Comparison of ENCODE assay signal across 12 cellular contexts in the genomic region with DNA sequence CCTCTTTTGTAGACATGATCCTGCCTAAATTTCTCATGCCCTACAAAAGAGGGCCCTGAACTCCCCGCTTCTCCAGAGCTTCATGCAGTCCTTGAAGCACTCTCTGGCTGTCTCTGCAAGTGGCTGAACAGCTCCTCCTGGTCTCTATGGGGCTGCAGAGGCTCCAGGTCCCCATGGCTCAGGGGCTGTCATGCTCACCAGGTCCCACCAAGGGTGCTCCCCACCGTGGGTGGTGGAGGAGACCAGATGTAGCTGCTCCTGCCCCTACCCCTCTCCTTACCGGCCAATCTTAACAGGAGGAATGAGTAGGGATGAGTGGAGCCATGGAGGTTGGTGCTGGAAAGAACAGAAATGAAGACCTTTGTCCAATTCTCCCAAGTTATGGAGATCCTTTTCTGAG. TPM values are rescaled to one million over a fixed set of nuclear protein-coding genes. Genes with fewer than 3 reads are reported as not detected.
"Had no signal": no experiment of that assay in that cellular context is flagged by ENCODE, and none has a peak within 500 bp of the region (broad histone marks: within the 10 kb centered on the region; RNA-seq: fewer than 3 reads in every experiment).

No MANE protein-coding gene starts in this region.

RNA-seq across cellular contexts. Expression of a gene that starts 10.2 kb away (rescaled TPM):
- total RNA-seq: kidney epithelial cell; myocyte; naive thymus-derived CD8-positive, alpha-beta T cell; neural crest cell; progenitor cell of endocrine pancreas; right lobe of liver; skeletal muscle tissue had no signal
- polyA plus RNA-seq: immature natural killer cell; naive thymus-derived CD8-positive, alpha-beta T cell had no signal

RNA-seq across cellular contexts. Expression of a gene that starts 14.8 kb away (rescaled TPM):
- total RNA-seq: kidney epithelial cell; naive thymus-derived CD8-positive, alpha-beta T cell; neural crest cell; progenitor cell of endocrine pancreas; renal cortical epithelial cell; right lobe of liver; smooth muscle cell; temporal lobe had no signal
- polyA plus RNA-seq: immature natural killer cell; naive thymus-derived CD8-positive, alpha-beta T cell; smooth muscle cell had no signal

RNA-seq across cellular contexts. Expression of a gene that starts 29.1 kb away (rescaled TPM):
- total RNA-seq: naive thymus-derived CD8-positive, alpha-beta T cell; progenitor cell of endocrine pancreas; skeletal muscle tissue had no signal

RNA-seq across cellular contexts. Expression of a gene that starts 51.1 kb away (rescaled TPM):
- total RNA-seq: mucosa of descending colon, skeletal muscle tissue had no signal
- polyA plus RNA-seq: immature natural killer cell; naive thymus-derived CD8-positive, alpha-beta T cell had no signal
